Comparison of ENCODE assay signal across 8 cellular contexts in genomic region chr10:31926765-31927596, GRCh38. TPM values are rescaled to one million over a fixed set of nuclear protein-coding genes. Genes with fewer than 3 reads are reported as not detected.
DNase-seq lines count a peak whose midpoint lies in the region; ATAC-seq, FAIRE-seq and TF ChIP-seq lines count a peak whose summit lies in the region.

No MANE protein-coding gene starts in this region.

- dilution Hi-C loops in keratinocyte (cut with MboI; ENCODE audit: extremely low pct_ligation_motif_present, low sequenced_read_pairs): no loop called here

- H3K9me3 ChIP-seq in keratinocyte (ENCODE audit: control insufficient read depth, low read depth, low read length): no peaks in the 10 kb centered on the region
- no peaks in the 10 kb centered on the region for H3K9me3 ChIP-seq in suprapubic skin

- H3K79me2 ChIP-seq in keratinocyte (ENCODE audit: control insufficient read depth, insufficient read depth, low read length): peaks cover 66% of the 10 kb centered on the region

- H3K9ac ChIP-seq in keratinocyte (ENCODE audit: control insufficient read depth, extremely low read depth, insufficient read depth, low read length): peak overlapping the region; percentile 94

- H4K20me1 ChIP-seq in keratinocyte (ENCODE audit: control insufficient read depth, extremely low read depth, insufficient read depth, low read length): no peaks in the 10 kb centered on the region

- no peaks in the 10 kb centered on the region for H3K27me3 ChIP-seq in keratinocyte (ENCODE audit: control insufficient read depth, extremely low read depth, insufficient read depth, low read length)
- no peaks in the 10 kb centered on the region for H3K27me3 ChIP-seq in suprapubic skin

- H3K4me3 Mint-ChIP-seq in activated T-helper 2 cell treated with anti-CD3 and anti-CD28 coated beads, Interferon-gamma antibody, Interleukin-2, Interleukin-4, amounts not matched to agents 10 μg/mL and 5 μg/mL and 100 μg/mL, durations not matched to agents 14 hours and 24 hours and 36 hours (ENCODE audit: low read depth): peak overlapping the region; percentile 83

- H3K9me3 Mint-ChIP-seq in activated T-helper 2 cell treated with anti-CD3 and anti-CD28 coated beads, Interferon-gamma antibody, Interleukin-2, Interleukin-4, amounts not matched to agents 10 μg/mL and 5 μg/mL and 100 μg/mL, durations not matched to agents 14 hours and 24 hours and 36 hours: no peaks in the 10 kb centered on the region

- peak overlapping the region; percentile 42 for H3K27ac Mint-ChIP-seq in activated T-helper 2 cell treated with anti-CD3 and anti-CD28 coated beads, Interferon-gamma antibody, Interleukin-2, Interleukin-4, amounts not matched to agents 10 μg/mL and 5 μg/mL and 100 μg/mL, durations not matched to agents 14 hours and 24 hours and 36 hours

- H3K36me3 Mint-ChIP-seq in activated T-helper 2 cell treated with anti-CD3 and anti-CD28 coated beads, Interferon-gamma antibody, Interleukin-2, Interleukin-4, amounts not matched to agents 10 μg/mL and 5 μg/mL and 100 μg/mL, durations not matched to agents 14 hours and 24 hours and 36 hours (ENCODE audit: low read depth): peaks cover 4% of the 10 kb centered on the region

- no peaks in the 10 kb centered on the region for H3K9me1 ChIP-seq in keratinocyte (ENCODE audit: control insufficient read depth, extremely low read depth, insufficient read depth, low read length)

- H3K27ac ChIP-seq in keratinocyte (ENCODE audit: control insufficient read depth, insufficient read depth, low read length) (peak overlapping the region; percentile 92), suprapubic skin (peak overlapping the region; percentile 97)

- no peak for TF ChIP-seq POLR2A in suprapubic skin (IDR thresholded peaks at IDR 0.05)

- H3K36me3 ChIP-seq in keratinocyte (ENCODE audit: control insufficient read depth in 2 of 2, extremely low read depth in 1 of 2, insufficient read depth in 2 of 2, low read length in 2 of 2): no peaks in the 10 kb centered on the region
- no peaks in the 10 kb centered on the region for H3K36me3 ChIP-seq in suprapubic skin

- H3K4me1 Mint-ChIP-seq in activated T-helper 2 cell treated with anti-CD3 and anti-CD28 coated beads, Interferon-gamma antibody, Interleukin-2, Interleukin-4, amounts not matched to agents 10 μg/mL and 5 μg/mL and 100 μg/mL, durations not matched to agents 14 hours and 24 hours and 36 hours (ENCODE audit: low read depth): peaks cover 45% of the 10 kb centered on the region

- H3K4me1 ChIP-seq in keratinocyte (ENCODE audit: control insufficient read depth, extremely low read depth, insufficient read depth, low read length) (peaks cover 38% of the 10 kb centered on the region), suprapubic skin (peaks cover 34% of the 10 kb centered on the region)

- DNase-seq in stimulated activated CD4-positive, alpha-beta T cell treated with anti-CD3 and anti-CD28 coated beads, Interleukin-4, amount 100 ng/mL, for 24 hours: peak; percentile 8
- no peak for DNase-seq in stimulated activated CD4-positive, alpha-beta T cell treated with anti-CD3 and anti-CD28 coated beads, Interleukin-2, amount 100 ng/mL, for 24 hours
- DNase-seq in activated T-helper 2 cell treated with anti-CD3 and anti-CD28 coated beads, Interferon-gamma antibody, Interleukin-2, Interleukin-4, amounts not matched to agents 10 μg/mL and 5 μg/mL and 100 μg/mL, durations not matched to agents 14 hours and 24 hours and 36 hours (ENCODE audit: low spot score): no peak
- DNase-seq in keratinocyte (ENCODE audit: low read depth, low spot score) (no peak), suprapubic skin (ENCODE audit: low spot score in 2 of 2) (no peak), RPMI8226 (no peak)
- DNase-seq in activated effector memory CD4-positive, alpha-beta T cell treated with anti-CD3 and anti-CD28 coated beads, Interleukin-2, amount 50 U/mL, for 16 hours: no peak

- peak overlapping the region; percentile 1 for H2AFZ ChIP-seq in keratinocyte (ENCODE audit: control insufficient read depth, low read length)

- peaks cover 18% of the 10 kb centered on the region for H3K27me3 Mint-ChIP-seq in activated T-helper 2 cell treated with anti-CD3 and anti-CD28 coated beads, Interferon-gamma antibody, Interleukin-2, Interleukin-4, amounts not matched to agents 10 μg/mL and 5 μg/mL and 100 μg/mL, durations not matched to agents 14 hours and 24 hours and 36 hours (ENCODE audit: low read depth)

- TF ChIP-seq CTCF in keratinocyte (optimal IDR thresholded peaks at IDR 0.05 in 1 of 3, IDR thresholded peaks at IDR 0.05 in 1 of 3, conservative IDR thresholded peaks at IDR 0.05 in 1 of 3; ENCODE audit: extremely low read depth in 1 of 3, insufficient read depth in 2 of 3, low read length in 3 of 3): no peak
- TF ChIP-seq CTCF in suprapubic skin (IDR thresholded peaks at IDR 0.05): no peak

- intact Hi-C loops in activated T-helper 2 cell treated with anti-CD3 and anti-CD28 coated beads, Interferon-gamma antibody, Interleukin-2, Interleukin-4, amounts not matched to agents 10 μg/mL and 5 μg/mL and 100 μg/mL, durations not matched to agents 14 hours and 24 hours and 36 hours (cut with micrococcal nuclease): loop anchor here (1.0 to 10.0 kb wide), 6 partner anchors 8 to 418 kb away; partner anchors contain the start of genes EPC1 and KIF5B

- ATAC-seq in HG03045 (IDR thresholded peaks at IDR 0.05; ENCODE audit: unreplicated experiment): no peak

- H3K4me3 ChIP-seq in keratinocyte (ENCODE audit: control insufficient read depth in 2 of 3, extremely low read depth in 1 of 3, insufficient read depth in 2 of 3, low read depth in 1 of 3, low read length in 3 of 3) (peak overlapping the region; percentile 66 to 83 (median 78)), suprapubic skin (peak overlapping the region; percentile 85)

- no peak for TF ChIP-seq EP300 in suprapubic skin (IDR thresholded peaks at IDR 0.05)

- H3K4me2 ChIP-seq in keratinocyte (ENCODE audit: control insufficient read depth, extremely low read depth, insufficient read depth, low read depth, low read length): peak overlapping the region; percentile 100

- WGBS in suprapubic skin: 15% methylated on average over 22 of the region's 22 CpGs

- peak; percentile 41 for FAIRE-seq in keratinocyte (lab: Jason Lieb, UNC)

RNA-seq across cellular contexts. Expression of gene ARHGAP12, which starts 1.6 kb away (rescaled TPM):
- 2.7 and 3.5 TPM in 2 replicates for total RNA-seq in activated T-helper 2 cell treated with anti-CD3 and anti-CD28 coated beads, Interferon-gamma antibody, Interleukin-2, Interleukin-4, amounts not matched to agents 10 μg/mL and 5 μg/mL and 100 μg/mL, durations not matched to agents 14 hours and 24 hours and 36 hours
- polyA plus RNA-seq in keratinocyte: 13.7 to 26.6 TPM (median 16.1 TPM) in 3 replicates
- polyA plus RNA-seq in keratinocyte (2011; ENCODE audit: low read depth): 29.7 TPM
- 9.1 and 19.4 TPM in 2 replicates for polyA plus RNA-seq in keratinocyte (2011; cell fraction: cytosol; rRNA removed)
- polyA plus RNA-seq in keratinocyte (2011; cell fraction: nucleus; rRNA removed): 23.8 and 30.6 TPM in 2 replicates
- polyA plus RNA-seq in keratinocyte (2012; ENCODE audit: low replicate concordance): 11.7 and 18.6 TPM in 2 replicates
- 5.1 to 32.9 TPM (median 13.3 TPM) in 3 replicates for polyA minus RNA-seq in keratinocyte
- polyA minus RNA-seq in keratinocyte (2011; cell fraction: cytosol; rRNA and poly(A)+ RNA removed): 21.5 TPM
- 23.6 and 43.0 TPM in 2 replicates for polyA minus RNA-seq in keratinocyte (2011; cell fraction: nucleus; rRNA and poly(A)+ RNA removed)
- 10 to 100 TPM; 25.7 to 64.5 (median 39.5) TPM for total RNA-seq in suprapubic skin
